ENCODE assay signal across 9 cellular contexts in the genomic region with DNA sequence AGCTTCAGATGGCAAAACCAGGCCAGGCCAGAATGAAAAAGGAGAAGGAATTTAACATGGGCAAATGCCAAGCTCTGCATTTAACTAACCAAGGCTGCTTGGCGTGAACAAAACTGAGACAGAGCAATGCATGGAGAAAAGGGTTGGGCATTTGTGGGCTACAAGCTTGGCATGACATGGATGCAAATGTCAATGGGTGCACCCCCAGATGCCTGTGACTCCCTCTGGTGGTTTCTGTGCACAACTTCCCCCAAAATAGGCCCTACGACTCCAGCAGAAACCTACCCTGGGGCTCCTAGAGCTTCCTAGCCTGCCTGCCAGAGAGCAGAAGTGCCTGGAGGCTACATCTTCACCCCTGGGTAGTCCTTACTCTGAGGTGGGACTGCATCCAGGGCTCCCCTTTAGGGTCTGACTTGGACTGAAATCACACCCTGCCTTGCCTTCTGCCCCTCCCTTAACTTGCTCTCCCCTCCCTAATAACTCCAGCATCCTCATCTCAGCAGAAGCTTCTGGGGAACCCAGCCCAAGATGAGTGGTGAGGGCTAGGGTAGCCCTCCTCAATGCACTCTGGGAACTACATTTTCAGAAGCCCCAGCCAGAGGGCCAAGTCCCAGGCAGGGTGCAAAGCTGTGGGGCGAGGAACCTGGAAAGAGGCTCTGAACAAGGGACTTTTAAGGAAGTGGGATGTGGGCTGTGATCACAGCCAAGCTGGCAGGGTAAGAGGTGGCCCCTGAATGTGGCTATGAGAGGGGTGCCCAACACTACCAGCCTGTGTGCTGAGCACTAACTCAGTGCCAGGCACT. TPM values are rescaled to one million over a fixed set of nuclear protein-coding genes. Genes with fewer than 3 reads are reported as not detected.
DNase-seq lines count a peak whose midpoint lies in the region; ATAC-seq, FAIRE-seq and TF ChIP-seq lines count a peak whose summit lies in the region.
"Had no signal": no experiment of that assay in that cellular context is flagged by ENCODE, and none has a peak within 500 bp of the region (broad histone marks: within the 10 kb centered on the region; RNA-seq: fewer than 3 reads in every experiment).

No MANE protein-coding gene starts in this region.

- ATAC-seq in K562 (peak; percentile 58), T-helper 17 cell (no peak)

- no peaks in the 10 kb centered on the region for H3K9me3 ChIP-seq in K562 (replicated peaks; ENCODE audit: control insufficient read depth, insufficient read depth, low read depth, low read length)
- no peaks in the 10 kb centered on the region for H3K9me3 ChIP-seq in T-helper 17 cell (ENCODE audit: control insufficient read depth, low read length, poor library complexity, severe bottlenecking)

- peaks cover 39 to 80% of the 10 kb centered on the region in 2 experiments; a peak in 4 of 5 replicates for H3K27me3 ChIP-seq in K562 (ENCODE audit: control insufficient read depth in 2 of 2, insufficient read depth in 2 of 2, low read length in 2 of 2)

- no peak overlapping the region for H3K4me3 ChIP-seq in K562

- H3K27me3 Mint-ChIP-seq in mesothelial cell of epicardium (ENCODE audit: low read depth): no peaks in the 10 kb centered on the region
- peaks cover 7% of the 10 kb centered on the region for H3K27me3 Mint-ChIP-seq in T-helper 17 cell

- H3K4me3 Mint-ChIP-seq in mesothelial cell of epicardium: no peak overlapping the region
- H3K4me3 Mint-ChIP-seq in T-helper 17 cell: no peak overlapping the region
- H3K4me3 Mint-ChIP-seq: IgD-negative memory B cell had no signal

- peaks cover 43% of the 10 kb centered on the region for H4K20me1 ChIP-seq in K562 (replicated peaks; ENCODE audit: control insufficient read depth, insufficient read depth, low read length)

- in situ Hi-C loops in K562 (cut with MboI): no loop called here

- no peak for TF ChIP-seq POLR2A in K562 (conservative IDR thresholded peaks at IDR 0.05)

- no peak overlapping the region for H3K4me2 ChIP-seq in K562 (ENCODE audit: insufficient read depth, low read length)

- no peak overlapping the region for H2AFZ ChIP-seq in K562 (ENCODE audit: low read depth, low read length)

- no peaks in the 10 kb centered on the region for H3K36me3 ChIP-seq in K562 (ENCODE audit: control insufficient read depth, insufficient read depth, low read length)

- H3K9ac ChIP-seq in K562 (ENCODE audit: insufficient read depth in 1 of 2, low read depth in 2 of 2, low read length in 2 of 2): no peak overlapping the region

- no peak overlapping the region for H3K27ac ChIP-seq in K562 (ENCODE audit: extremely low read depth, low read depth, low read length)

- no peaks in the 10 kb centered on the region for H3K79me2 ChIP-seq in K562 (ENCODE audit: control insufficient read depth, insufficient read depth, low read length)

- CTCF ChIA-PET in K562 (lab: Yijun Ruan, JAX; ENCODE audit: low intra/inter-chr PET ratio): interaction anchor here (1.1 kb wide), 1 partner anchor 317 kb away, joined by 4 read pairs; no protein-coding TSS in a partner anchor

- H3K36me3 Mint-ChIP-seq in mesothelial cell of epicardium (no peaks in the 10 kb centered on the region), T-helper 17 cell (ENCODE audit: low read depth) (peaks cover 5% of the 10 kb centered on the region)
- H3K36me3 Mint-ChIP-seq: IgD-negative memory B cell had no signal

- TF ChIP-seq EP300 in Ishikawa (IDR thresholded peaks at IDR 0.05; ENCODE audit: borderline replicate concordance): no peak
- no peak for TF ChIP-seq EP300 in K562 (IDR thresholded peaks at IDR 0.05; ENCODE audit: low read length)

- TF ChIP-seq RAD21 in Ishikawa (IDR thresholded peaks at IDR 0.05; ENCODE audit: low read depth) (peak; percentile 41; the same call in 1 of the 2 replicates), K562 (CRISPR knock-in tag; conservative IDR thresholded peaks at IDR 0.05 in 1 of 2, IDR thresholded peaks at IDR 0.05 in 1 of 2) (peak in 1 of 2 experiments; percentile 72; a peak in 3 of 4 replicates)

- FAIRE-seq in K562 (lab: Jason Lieb, UNC): peak; percentile 76

- DNase-seq in ELF-1 (ENCODE audit: low read depth, low spot score) (peak; percentile 50), K562 (ENCODE audit: extremely low read depth in 1 of 4, low spot score in 3 of 4) (peak in 2 of 4 experiments; percentile 50 to 75), mesothelial cell of epicardium (ENCODE audit: low spot score in 2 of 2, unreplicated experiment in 2 of 2) (peak; percentile 12 to 37), retina (no peak), NCI-H524 treated with DMSO at 0.1 percent for 48 hours (lab: John Stamatoyannopoulos, UW) (no peak), T-helper 17 cell (no peak), amygdala (lab: John Stamatoyannopoulos, UW) (no peak)

- peak; percentile 66 to 76 (median 73) for TF ChIP-seq CTCF in K562 (IDR thresholded peaks at IDR 0.05 in 2 of 3, conservative IDR thresholded peaks at IDR 0.05 in 1 of 3; ENCODE audit: insufficient read depth in 2 of 3, low read depth in 1 of 3, low read length in 3 of 3)
- TF ChIP-seq CTCF in mesothelial cell of epicardium (IDR thresholded peaks at IDR 0.05; ENCODE audit: unreplicated experiment): no peak

- peaks cover 10% of the 10 kb centered on the region for H3K4me1 Mint-ChIP-seq in mesothelial cell of epicardium
- peaks cover 6% of the 10 kb centered on the region for H3K4me1 Mint-ChIP-seq in T-helper 17 cell

- intact Hi-C loops in K562 (cut with micrococcal nuclease): no loop called here

- H3K4me1 ChIP-seq in K562 (replicated peaks in 1 of 2; ENCODE audit: control insufficient read depth in 2 of 2, insufficient read depth in 2 of 2, low read length in 2 of 2): peaks cover 0 to 19% of the 10 kb centered on the region in 2 experiments; a peak in 3 of 5 replicates

- H3K9me1 ChIP-seq in K562 (ENCODE audit: control insufficient read depth, insufficient read depth, low read length): no peaks in the 10 kb centered on the region

- H3K27ac Mint-ChIP-seq in mesothelial cell of epicardium (no peak overlapping the region), T-helper 17 cell (no peak overlapping the region)
- H3K27ac Mint-ChIP-seq: IgD-negative memory B cell had no signal

- no peaks in the 10 kb centered on the region for H3K9me3 Mint-ChIP-seq in mesothelial cell of epicardium
- H3K9me3 Mint-ChIP-seq: IgD-negative memory B cell had no signal

- POLR2A ChIA-PET in K562 (lab: Yijun Ruan, JAX): interaction anchor here (0.7 to 1.3 kb wide), 2 partner anchors 11 to 14 kb away, joined by 3 to 4 read pairs; a partner anchor contains a TSS

- no TSS peak for BruUV-seq in K562 (replicated peaks; lab: Mats Ljungman, UMichigan)

- 1% methylated on average over 3 of the region's 3 CpGs for WGBS in K562 (ENCODE audit: insufficient coverage, low coverage, missing lambda C conversion rate)

TF ChIP-seq in Ishikawa, 13 proteins besides CTCF, POLR2A, EP300 and RAD21 (continues in another document):
- TF ChIP-seq ZBTB7A (IDR thresholded peaks at IDR 0.05; ENCODE audit: low read depth) (no peak), TCF12 (IDR thresholded peaks at IDR 0.05; ENCODE audit: low read depth) (no peak), EGR1 (IDR thresholded peaks at IDR 0.05) (no peak)

TF ChIP-seq in K562, 482 proteins besides CTCF, POLR2A, EP300 and RAD21 (continues in another document):
- TF ChIP-seq HDGF (IDR thresholded peaks at IDR 0.05) (no peak), ZNF184 (CRISPR knock-in tag; IDR thresholded peaks at IDR 0.05) (0 out of 2 replicates have a peak, but pooled peaks have one; percentile 33), RB1 (IDR thresholded peaks at IDR 0.05; ENCODE audit: low read depth) (0 out of 2 replicates have a peak, but pooled peaks have one; percentile 31), MAFK (IDR thresholded peaks at IDR 0.05; ENCODE audit: low read length) (0 out of 2 replicates have a peak, but pooled peaks have one; percentile 1)

RNA-seq across cellular contexts. Expression of a gene that starts 11.3 kb away (rescaled TPM):
- not detected in 2 replicates for total RNA-seq in K562 (2011; cell fraction: chromatin; rRNA removed; ENCODE audit: low replicate concordance)
- not detected in 2 replicates for total RNA-seq in K562 (2011; cell fraction: nucleolus; rRNA removed)
- total RNA-seq in K562 (2011; cell fraction: nucleoplasm; rRNA removed): not detected in 2 replicates
- total RNA-seq in K562 (2014; rRNA removed) (not detected in 2 replicates), K562 (2014; rRNA removed; fragmentation: Illumina TruSeq; extraction: Trizol) (not detected in 2 replicates), K562 (2015; rRNA removed; fragmentation: Illumina TruSeq; extraction: Trizol) (not detected in 2 replicates), K562 (2021) (not detected in 2 replicates), mesothelial cell of epicardium (19.6 to 20.7 TPM (median 20.3 TPM) in 3 replicates), T-helper 17 cell (not detected)
- polyA plus RNA-seq in K562 (2011; rRNA removed) (not detected in 2 replicates), K562 (2014; fragmentation: Illumina TruSeq; extraction: Trizol) (not detected in 2 replicates), K562 (2014; fragmentation: Nextera tagmentation; extraction: Ambion mirVana) (not detected), K562 (2014; rRNA removed) (not detected in 2 replicates)
- polyA plus RNA-seq in K562 (2011; cell fraction: cytosol; rRNA removed): not detected in 2 replicates
- not detected in 2 replicates for polyA plus RNA-seq in K562 (2011; cell fraction: nucleus; rRNA removed)
- not detected in 2 replicates for polyA plus RNA-seq in K562 (2012)
- not detected in 2 replicates for polyA minus RNA-seq in K562 (2011; rRNA and poly(A)+ RNA removed)
- not detected in 2 replicates for polyA minus RNA-seq in K562 (2011; cell fraction: cytosol; rRNA and poly(A)+ RNA removed)
- not detected in 2 replicates for polyA minus RNA-seq in K562 (2011; cell fraction: nucleus; rRNA and poly(A)+ RNA removed)
- polyA plus RNA-seq: IgD-negative memory B cell had no signal

RNA-seq across cellular contexts. Expression of a gene that starts 33.7 kb away (rescaled TPM):
- total RNA-seq in K562 (2011; cell fraction: chromatin; rRNA removed; ENCODE audit: low replicate concordance): 1.5 and 3.2 TPM in 2 replicates
- total RNA-seq in K562 (2011; cell fraction: nucleolus; rRNA removed): 0.67 and 1.1 TPM in 2 replicates
- total RNA-seq in K562 (2011; cell fraction: nucleoplasm; rRNA removed): 1.6 and 2.4 TPM in 2 replicates
- total RNA-seq in K562 (2014; rRNA removed) (0.05 and 0.37 TPM in 2 replicates), K562 (2014; rRNA removed; fragmentation: Illumina TruSeq; extraction: Trizol) (0.25 and 0.70 TPM in 2 replicates), K562 (2015; rRNA removed; fragmentation: Illumina TruSeq; extraction: Trizol) (0.23 TPM in 1 of 2 replicates, not detected in the other), K562 (2021) (0.65 and 0.82 TPM in 2 replicates), mesothelial cell of epicardium (3.0 to 4.0 TPM (median 3.3 TPM) in 3 replicates), T-helper 17 cell (1 to 10 TPM; 1.0 to 1.1 TPM)
- polyA plus RNA-seq in K562 (2011; rRNA removed) (0.22 and 0.53 TPM in 2 replicates), K562 (2014; fragmentation: Illumina TruSeq; extraction: Trizol) (0.10 and 0.22 TPM in 2 replicates), K562 (2014; fragmentation: Nextera tagmentation; extraction: Ambion mirVana) (under 1 TPM; 0.15 to 0.20 TPM), K562 (2014; rRNA removed) (0.05 and 0.36 TPM in 2 replicates)
- 0.15 and 0.25 TPM in 2 replicates for polyA plus RNA-seq in K562 (2011; cell fraction: cytosol; rRNA removed)
- polyA plus RNA-seq in K562 (2011; cell fraction: nucleus; rRNA removed): 0.49 and 0.74 TPM in 2 replicates
- polyA plus RNA-seq in K562 (2012): 0.15 and 0.39 TPM in 2 replicates
- 0.51 and 0.60 TPM in 2 replicates for polyA minus RNA-seq in K562 (2011; rRNA and poly(A)+ RNA removed)
- polyA minus RNA-seq in K562 (2011; cell fraction: cytosol; rRNA and poly(A)+ RNA removed): not detected in 2 replicates
- 0.33 and 0.40 TPM in 2 replicates for polyA minus RNA-seq in K562 (2011; cell fraction: nucleus; rRNA and poly(A)+ RNA removed)

Comparison
In these comparisons a context has a peak if more than half of its experiments do, and no peak if none do; other contexts are left out.
1. DNase-seq: peak in ELF-1 (single experiment) and mesothelial cell of epicardium (2 of 2); none in retina (single experiment), NCI-H524 treated with DMSO at 0.1 percent for 48 hours (single experiment), T-helper 17 cell (0 of 3) and amygdala (0 of 56).
2. RNA of a gene that starts 11.3 kb away (total RNA-seq): 19.6 to 20.7 TPM in mesothelial cell of epicardium; not detected in K562 and not detected in T-helper 17 cell; every median in the first group is over 10 times any median in the second.